ENCODE assay signal across 12 cellular contexts in the genomic region with DNA sequence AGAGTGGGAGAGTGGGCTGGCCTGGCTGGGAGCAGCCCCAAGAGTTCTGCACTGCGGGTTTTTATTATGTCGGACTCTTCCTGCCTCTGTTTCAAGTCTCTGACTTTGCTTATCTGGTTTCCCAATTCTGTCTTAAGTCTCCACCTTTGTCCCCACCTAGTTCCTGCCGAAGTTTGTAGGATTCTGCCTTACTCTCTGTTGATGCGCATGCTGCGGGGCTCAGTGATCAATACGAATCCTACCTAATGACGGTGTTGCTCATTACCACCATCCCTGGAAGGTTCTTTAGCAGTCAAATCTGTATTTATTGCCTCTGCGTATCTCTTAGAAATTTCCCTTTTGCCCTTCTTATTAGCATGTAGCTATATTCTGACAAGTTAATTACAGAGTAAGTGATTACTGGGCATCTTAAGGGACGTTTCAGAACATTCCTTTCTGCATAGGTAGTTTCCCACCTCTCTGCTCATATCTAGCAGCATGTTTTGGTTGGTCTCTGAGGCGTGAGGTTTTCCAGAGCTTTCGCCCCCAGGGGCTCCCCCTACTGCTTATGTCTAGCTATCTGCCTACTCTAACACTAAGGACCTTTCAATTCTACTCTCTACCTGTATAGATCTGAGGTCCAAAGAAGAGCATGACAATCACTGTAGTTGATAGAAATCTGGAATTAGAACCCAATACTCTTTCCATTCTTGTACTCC.
DNase-seq lines count a peak whose midpoint lies in the region; ATAC-seq and TF ChIP-seq lines count a peak whose summit lies in the region.
"Had no signal": no experiment of that assay in that cellular context is flagged by ENCODE, and none has a peak within 500 bp of the region (broad histone marks: within the 10 kb centered on the region; RNA-seq: fewer than 3 reads in every experiment).

No MANE protein-coding gene starts in this region.

- no peak overlapping the region for H3K4me2 ChIP-seq in hepatocyte

- no peaks in the 10 kb centered on the region for H3K4me1 Mint-ChIP-seq in stimulated activated memory B cell treated with anti-CD40 and anti-IgM and Interleukin-4, amounts not matched to agents 10 μg/mL and 1 μg/mL and 100 μg/mL, for 72 hours

- H3K27ac ChIP-seq in left ventricle myocardium inferior (replicated peaks) (no peak overlapping the region), Panc1 (ENCODE audit: low read length) (no peak overlapping the region), hepatocyte (no peak overlapping the region), caudate nucleus (ENCODE audit: low read depth, low read length) (no peak overlapping the region)
- H3K27ac ChIP-seq: upper lobe of left lung had no signal

- H3K36me3 Mint-ChIP-seq in stimulated activated memory B cell treated with anti-CD40 and anti-IgM and Interleukin-4, amounts not matched to agents 10 μg/mL and 1 μg/mL and 100 μg/mL, for 72 hours = no peaks in the 10 kb centered on the region

- no peak for ATAC-seq in Right ventricle myocardium inferior
- no peak for ATAC-seq in Panc1
- ATAC-seq in stimulated activated memory B cell treated with anti-CD40 and anti-IgM and Interleukin-4, amounts not matched to agents 10 μg/mL and 1 μg/mL and 100 μg/mL, for 72 hours = peak; percentile 34

- no peak overlapping the region for H2AFZ ChIP-seq in hepatocyte

- in situ Hi-C loops in Panc1 (cut with HindIII; ENCODE audit: low pct_unique_long_range_greater_than_20kb, low sequenced_read_pairs) = no loop called here

- 48% methylated on average over 11 of the region's 11 CpGs for WGBS in hepatocyte (ENCODE audit: low lambda C conversion rate, missing lambda C conversion rate)

- no peaks in the 10 kb centered on the region for H3K9me3 ChIP-seq in left ventricle myocardium inferior (replicated peaks)
- no peaks in the 10 kb centered on the region for H3K9me3 ChIP-seq in Panc1 (ENCODE audit: control insufficient read depth, insufficient read depth, low read depth, low read length)
- no peaks in the 10 kb centered on the region for H3K9me3 ChIP-seq in hepatocyte (ENCODE audit: low read depth)
- H3K9me3 ChIP-seq: upper lobe of left lung had no signal

- CTCF ChIA-PET in Panc1 (lab: Charles Lee) = interaction anchor here (0.7 kb wide), 1 partner anchor 180 kb away, joined by 3 read pairs; no protein-coding TSS in a partner anchor

- no peak overlapping the region for H3K4me3 ChIP-seq in left ventricle myocardium inferior
- H3K4me3 ChIP-seq in Panc1 (ENCODE audit: low read depth in 2 of 2, low read length in 2 of 2) = no peak overlapping the region
- no peak overlapping the region for H3K4me3 ChIP-seq in hepatocyte
- H3K4me3 ChIP-seq: upper lobe of left lung had no signal

- H3K4me1 ChIP-seq in left ventricle myocardium inferior (no peaks in the 10 kb centered on the region), Panc1 (ENCODE audit: control insufficient read depth, insufficient read depth, low read length) (no peaks in the 10 kb centered on the region), hepatocyte (ENCODE audit: insufficient read depth) (no peaks in the 10 kb centered on the region)
- H3K4me1 ChIP-seq: upper lobe of left lung had no signal

- no TSS peak for BruUV-seq in Panc1 (replicated peaks; lab: Mats Ljungman, UMichigan)

- no peak overlapping the region for H3K4me3 Mint-ChIP-seq in stimulated activated memory B cell treated with anti-CD40 and anti-IgM and Interleukin-4, amounts not matched to agents 10 μg/mL and 1 μg/mL and 100 μg/mL, for 72 hours

- H3K36me3 ChIP-seq in left ventricle myocardium inferior = no peaks in the 10 kb centered on the region
- H3K36me3 ChIP-seq in Panc1 (ENCODE audit: control insufficient read depth, insufficient read depth, low read length) = no peaks in the 10 kb centered on the region
- H3K36me3 ChIP-seq in hepatocyte (replicated peaks; ENCODE audit: insufficient read depth, low read depth) = no peaks in the 10 kb centered on the region
- H3K36me3 ChIP-seq: upper lobe of left lung had no signal

- DNase-seq in left ventricle myocardium inferior (no peak), Right ventricle myocardium inferior (ENCODE audit: missing footprints) (no peak), Panc1 (ENCODE audit: low read depth, low spot score) (no peak), hepatocyte (ENCODE audit: low spot score) (peak; percentile 21), GOT3 (lab: John Stamatoyannopoulos, UW) (no peak), caudate nucleus (lab: John Stamatoyannopoulos, UW) (no peak), COLO829 (ENCODE audit: low spot score) (no peak)
- DNase-seq: ACHN, midbrain, NCI-H1930, upper lobe of left lung had no signal

- no peaks in the 10 kb centered on the region for H4K20me1 ChIP-seq in hepatocyte (ENCODE audit: insufficient read depth, poor library complexity, severe bottlenecking)

- peaks cover 35% of the 10 kb centered on the region for H3K27me3 Mint-ChIP-seq in stimulated activated memory B cell treated with anti-CD40 and anti-IgM and Interleukin-4, amounts not matched to agents 10 μg/mL and 1 μg/mL and 100 μg/mL, for 72 hours

- H3K9me3 Mint-ChIP-seq in stimulated activated memory B cell treated with anti-CD40 and anti-IgM and Interleukin-4, amounts not matched to agents 10 μg/mL and 1 μg/mL and 100 μg/mL, for 72 hours = no peaks in the 10 kb centered on the region

- no peaks in the 10 kb centered on the region for H3K79me2 ChIP-seq in hepatocyte

- POLR2A ChIA-PET in Panc1 (lab: Charles Lee) = no interaction called here

- H3K9me2 ChIP-seq in hepatocyte (replicated peaks; ENCODE audit: insufficient read depth) = no peaks in the 10 kb centered on the region

- TF ChIP-seq CTCF in left ventricle myocardium inferior (IDR thresholded peaks at IDR 0.05; ENCODE audit: borderline replicate concordance) (peak; percentile 22), Panc1 (IDR thresholded peaks at IDR 0.05) (peak; percentile 25; the same call in 1 of the 2 replicates), hepatocyte (IDR thresholded peaks at IDR 0.05; ENCODE audit: poor library complexity) (no peak)

- intact Hi-C loops in left ventricle myocardium inferior (cut with micrococcal nuclease) (no loop called here), Right ventricle myocardium inferior (cut with DNase I) (no loop called here), Panc1 (cut with micrococcal nuclease; ENCODE audit: unreplicated experiment) (no loop called here)

- no peak overlapping the region for H3K27ac Mint-ChIP-seq in stimulated activated memory B cell treated with anti-CD40 and anti-IgM and Interleukin-4, amounts not matched to agents 10 μg/mL and 1 μg/mL and 100 μg/mL, for 72 hours

- no peaks in the 10 kb centered on the region for H3K27me3 ChIP-seq in left ventricle myocardium inferior (ENCODE audit: low read depth)
- no peaks in the 10 kb centered on the region for H3K27me3 ChIP-seq in Panc1 (ENCODE audit: control insufficient read depth, insufficient read depth, low read length)
- no peaks in the 10 kb centered on the region for H3K27me3 ChIP-seq in hepatocyte
- H3K27me3 ChIP-seq: upper lobe of left lung had no signal
